In genomic region chr1:74732960-74733615, GRCh38 we compare ENCODE assay signal across 1 cellular context.
TF ChIP-seq lines count a peak whose summit lies in the region.

TSS of gene CRYZ (minus strand) at chr1:74733050. CDS start at chr1:74724821, 8,229 bp downstream.
TSS of gene TYW3 (plus strand) at chr1:74733152. CDS start at chr1:74733245, 93 bp downstream.

TF ChIP-seq in K562, 482 proteins besides CTCF, POLR2A, EP300 and RAD21 (continued from another document and continues in another):
- 0 out of 2 replicates have a peak, but pooled peaks have one; percentile 13 for TF ChIP-seq PKNOX1 (IDR thresholded peaks at IDR 0.05)
- TF ChIP-seq TCF3 (CRISPR knock-in tag; IDR thresholded peaks at IDR 0.05), result no peak
- TF ChIP-seq TOE1 (IDR thresholded peaks at IDR 0.05; ENCODE audit: borderline replicate concordance), result peak; percentile 89
- TF ChIP-seq TOE1 (CRISPR knock-in tag; IDR thresholded peaks at IDR 0.05; ENCODE audit: borderline replicate concordance, low read depth), result no peak
- TF ChIP-seq BCLAF1 (IDR thresholded peaks at IDR 0.05; ENCODE audit: borderline replicate concordance in 1 of 2, control insufficient read depth in 1 of 2, low read depth in 2 of 2, low read length in 1 of 2), result no peak
- no peak for TF ChIP-seq E2F1 (CRISPR knock-in tag; IDR thresholded peaks at IDR 0.05)
- TF ChIP-seq DPF2 (IDR thresholded peaks at IDR 0.05), result peak; percentile 25; the same call in 1 of the 2 replicates
- peak; percentile 99 for TF ChIP-seq MTA3 (IDR thresholded peaks at IDR 0.05; ENCODE audit: borderline replicate concordance)
- TF ChIP-seq MXI1 (IDR thresholded peaks at IDR 0.05; ENCODE audit: low read depth, low read length), result peak; percentile 40; the same call in 1 of the 2 replicates
- TF ChIP-seq POU5F1 (IDR thresholded peaks at IDR 0.05; ENCODE audit: borderline replicate concordance, low read depth, low read length, partially characterized antibody), result peak; percentile 91
- TF ChIP-seq ZBTB8A (IDR thresholded peaks at IDR 0.05; ENCODE audit: partially characterized antibody), result peak; percentile 62
- TF ChIP-seq ZFP1 (CRISPR knock-in tag; IDR thresholded peaks at IDR 0.05), result no peak
- TF ChIP-seq TAF7 (tag; IDR thresholded peaks at IDR 0.05), result peak; percentile 89
- TF ChIP-seq ZFX (CRISPR knock-in tag; IDR thresholded peaks at IDR 0.05), result peak; percentile 74
- peak; percentile 98 for TF ChIP-seq NFRKB (IDR thresholded peaks at IDR 0.05; ENCODE audit: low read depth)
- peak in 1 of 2 experiments; percentile 48; a peak in 1 of 4 replicates for TF ChIP-seq FOXK2 (conservative IDR thresholded peaks at IDR 0.05 in 1 of 2, IDR thresholded peaks at IDR 0.05 in 1 of 2; ENCODE audit: low read depth in 2 of 2)
- TF ChIP-seq ELF4 (CRISPR knock-in tag; IDR thresholded peaks at IDR 0.05), result no peak
- peak; percentile 85 to 99 (median 98) for TF ChIP-seq YY1 (IDR thresholded peaks at IDR 0.05; ENCODE audit: borderline replicate concordance in 1 of 3, control insufficient read depth in 1 of 3, extremely low read depth in 1 of 3, insufficient read depth in 3 of 3, insufficient read length in 1 of 3, insufficient replicate concordance in 2 of 3, low read depth in 1 of 3, low read length in 2 of 3)
- peak; percentile 60; the same call in 1 of the 2 replicates for TF ChIP-seq CBX1 (IDR thresholded peaks at IDR 0.05; ENCODE audit: low read depth)
- TF ChIP-seq SOX6 (IDR thresholded peaks at IDR 0.05), result peak; percentile 46; the same call in 1 of the 2 replicates
- TF ChIP-seq ZFP91 (CRISPR knock-in tag; IDR thresholded peaks at IDR 0.05), result no peak
- TF ChIP-seq MAZ (CRISPR knock-in tag; conservative IDR thresholded peaks at IDR 0.05 in 1 of 2, IDR thresholded peaks at IDR 0.05 in 1 of 2), result peak in 1 of 2 experiments; percentile 55; a peak in 3 of 4 replicates
- peak; percentile 34 for TF ChIP-seq CCNT2 (IDR thresholded peaks at IDR 0.05; ENCODE audit: borderline replicate concordance, extremely low read depth, insufficient read length, low read depth, low read length)
- TF ChIP-seq TEAD1 (CRISPR knock-in tag; IDR thresholded peaks at IDR 0.05), result peak in 1 of 2 experiments; percentile 43; a peak in 1 of 4 replicates
- peak; percentile 89 for TF ChIP-seq POLR2G (IDR thresholded peaks at IDR 0.05; ENCODE audit: low read depth, low read length)
- TF ChIP-seq RAD51 (IDR thresholded peaks at IDR 0.05; ENCODE audit: borderline replicate concordance, low read depth), result no peak
- TF ChIP-seq ZBTB26 (CRISPR knock-in tag; IDR thresholded peaks at IDR 0.05), result 0 out of 2 replicates have a peak, but pooled peaks have one; percentile 1
- no peak for TF ChIP-seq MECOM (CRISPR knock-in tag; IDR thresholded peaks at IDR 0.05)
- TF ChIP-seq NR4A1 (CRISPR knock-in tag; IDR thresholded peaks at IDR 0.05), result no peak
- TF ChIP-seq NR4A1 (tag; IDR thresholded peaks at IDR 0.05), result 0 out of 2 replicates have a peak, but pooled peaks have one; percentile 61
- TF ChIP-seq MCM2 (IDR thresholded peaks at IDR 0.05; ENCODE audit: low read depth), result no peak
- peak; percentile 55; the same call in 1 of the 2 replicates for TF ChIP-seq EHMT2 (IDR thresholded peaks at IDR 0.05)
- TF ChIP-seq CHD7 (IDR thresholded peaks at IDR 0.05; ENCODE audit: low read depth, low read length), result no peak
- TF ChIP-seq STAT6 (CRISPR knock-in tag; IDR thresholded peaks at IDR 0.05), result no peak
- TF ChIP-seq CBX3 (IDR thresholded peaks at IDR 0.05; ENCODE audit: borderline replicate concordance in 1 of 2, low read length in 2 of 2), result peak in 1 of 2 experiments; percentile 74; a peak in 1 of 3 replicates
- TF ChIP-seq TAF15 (IDR thresholded peaks at IDR 0.05; ENCODE audit: low read depth, low read length), result no peak
- TF ChIP-seq NBN (IDR thresholded peaks at IDR 0.05; ENCODE audit: low read depth), result peak; percentile 91
